8 cellular contexts compared by ENCODE assay signal in genomic region chr1:212284744-212285684, GRCh38. TPM values are rescaled to one million over a fixed set of nuclear protein-coding genes. Genes with fewer than 3 reads are reported as not detected.
A peak's percentile ranks its signal among the peaks of the same experiment; 100 is the strongest.
DNase-seq lines count a peak whose midpoint lies in the region; ATAC-seq and TF ChIP-seq lines count a peak whose summit lies in the region.

PPP2R5A (plus strand) TSS chr1:212285410; CDS start chr1:212286111, 701 bp downstream.

- peak within 1 kb of the TSS; percentile 77 for H3K27ac ChIP-seq in AG04450 (ENCODE audit: low read depth, low read length)
- peak within 1 kb of the TSS; percentile 95 for H3K27ac ChIP-seq in caudate nucleus (ENCODE audit: low read depth, low read length)
- H3K27ac ChIP-seq in spleen: peak within 1 kb of the TSS; percentile 98 to 100 (median 100)

- H3K9me3 Mint-ChIP-seq in WTC11: no peaks in the 10 kb centered on the region
- no peaks in the 10 kb centered on the region for H3K9me3 Mint-ChIP-seq in immature natural killer cell

- H3K36me3 Mint-ChIP-seq in WTC11 (no peaks in the 10 kb centered on the region), immature natural killer cell (no peaks in the 10 kb centered on the region)

- WGBS in spleen, 5 donors: 0 to 1% (median 0%) methylated on average over 35 to 92 of the region's 92 CpGs

- intact Hi-C loops in spleen (cut with DNase I; ENCODE audit: low total_unique reads): no loop called here

- H3K9me3 ChIP-seq in AG04450 (ENCODE audit: control insufficient read depth, insufficient read depth, low read length) (peaks cover 2% of the 10 kb centered on the region; the same call in 1 of the 2 replicates), spleen (no peaks in the 10 kb centered on the region)

- H3K27me3 Mint-ChIP-seq in WTC11 (ENCODE audit: low read depth): no peaks in the 10 kb centered on the region
- peaks cover 10 to 23% (median 13%) of the 10 kb centered on the region in 3 donors for H3K27me3 Mint-ChIP-seq in immature natural killer cell (ENCODE audit: low read depth in 3 of 3)

- H3K27ac Mint-ChIP-seq in WTC11: peak within 1 kb of the TSS; percentile 99
- H3K27ac Mint-ChIP-seq in immature natural killer cell: peak within 1 kb of the TSS; percentile 97 to 100 (median 98)

- ATAC-seq in GM18873 (IDR thresholded peaks at IDR 0.05; ENCODE audit: low FRiP score, unreplicated experiment) (peak; percentile 87), HG03159 (IDR thresholded peaks at IDR 0.05; ENCODE audit: unreplicated experiment) (peak; percentile 92), WTC11 (peak; percentile 93)

- no peaks in the 10 kb centered on the region for H3K36me3 ChIP-seq in spleen

- H3K4me3 Mint-ChIP-seq in WTC11 (peak within 1 kb of the TSS; percentile 98), immature natural killer cell (peak within 1 kb of the TSS; percentile 98 to 99 (median 99))

- POLR2A ChIA-PET in AG04450 (lab: Yijun Ruan, JAX) (interaction anchor here (0.8 kb wide), 1 partner anchor 214 kb away, joined by 3 read pairs; no protein-coding TSS in a partner anchor), WTC11 (lab: Charles Lee) (interaction anchor here (0.6 to 1.4 kb wide), 5 partner anchors 29 to 250 kb away, joined by 3 to 7 read pairs (median 5); partner anchors contain the start of genes DTL and INTS7)

- no peaks in the 10 kb centered on the region for H3K27me3 ChIP-seq in AG04450 (ENCODE audit: control insufficient read depth, insufficient read depth, low read length)
- H3K27me3 ChIP-seq in spleen (replicated peaks in 1 of 7): no peaks in the 10 kb centered on the region

- peak; percentile 84 to 99 (median 98) for TF ChIP-seq POLR2A in spleen (IDR thresholded peaks at IDR 0.05)

- TF ChIP-seq CTCF in AG04450 (IDR thresholded peaks at IDR 0.05; ENCODE audit: low read depth, low read length) (peak; percentile 23; the same call in 1 of the 2 replicates), WTC11 (IDR thresholded peaks at IDR 0.05) (no peak), spleen (IDR thresholded peaks at IDR 0.05 in 8 of 11, conservative IDR thresholded peaks at IDR 0.05 in 3 of 11) (peak in 8 of 11 experiments; percentile 9 to 53 (median 42))

- H3K4me3 ChIP-seq in AG04450 (ENCODE audit: low read depth, low read length): peak within 1 kb of the TSS; percentile 92
- peak within 1 kb of the TSS; percentile 64 to 94 (median 80) for H3K4me3 ChIP-seq in spleen

- CTCF ChIA-PET in AG04450 (lab: Charles Lee) (interaction anchor here (1.4 to 3.4 kb wide), 3 partner anchors 214 to 249 kb away, joined by 4 to 46 read pairs (median 6); partner anchors contain the start of genes DTL and INTS7), WTC11 (lab: Charles Lee) (interaction anchor here (0.6 to 1.6 kb wide), 19 partner anchors 9 to 770 kb away, joined by 3 to 20 read pairs (median 4); partner anchors contain the start of genes DTL and INTS7)

- peaks cover 36% of the 10 kb centered on the region for H3K4me1 Mint-ChIP-seq in WTC11
- peaks cover 41 to 52% of the 10 kb centered on the region in 2 donors for H3K4me1 Mint-ChIP-seq in immature natural killer cell

- peaks cover 12 to 50% (median 42%) of the 10 kb centered on the region in 6 donors for H3K4me1 ChIP-seq in spleen

- DNase-seq in AG04450 (ENCODE audit: low read depth, low spot score) (peak; percentile 99), NCI-H2227 treated with DMSO at 0.1 percent for 48 hours (lab: John Stamatoyannopoulos, UW) (peak; percentile 98), WTC11 (ENCODE audit: low spot score) (peak; percentile 99), caudate nucleus (lab: John Stamatoyannopoulos, UW) (peak; percentile 80 to 100 (median 99)), immature natural killer cell (peak; percentile 99), spleen (peak; percentile 100)

TF ChIP-seq in WTC11, 78 proteins besides CTCF, POLR2A, EP300 and RAD21 (continues in another document):
- TF ChIP-seq, protein P1, sequence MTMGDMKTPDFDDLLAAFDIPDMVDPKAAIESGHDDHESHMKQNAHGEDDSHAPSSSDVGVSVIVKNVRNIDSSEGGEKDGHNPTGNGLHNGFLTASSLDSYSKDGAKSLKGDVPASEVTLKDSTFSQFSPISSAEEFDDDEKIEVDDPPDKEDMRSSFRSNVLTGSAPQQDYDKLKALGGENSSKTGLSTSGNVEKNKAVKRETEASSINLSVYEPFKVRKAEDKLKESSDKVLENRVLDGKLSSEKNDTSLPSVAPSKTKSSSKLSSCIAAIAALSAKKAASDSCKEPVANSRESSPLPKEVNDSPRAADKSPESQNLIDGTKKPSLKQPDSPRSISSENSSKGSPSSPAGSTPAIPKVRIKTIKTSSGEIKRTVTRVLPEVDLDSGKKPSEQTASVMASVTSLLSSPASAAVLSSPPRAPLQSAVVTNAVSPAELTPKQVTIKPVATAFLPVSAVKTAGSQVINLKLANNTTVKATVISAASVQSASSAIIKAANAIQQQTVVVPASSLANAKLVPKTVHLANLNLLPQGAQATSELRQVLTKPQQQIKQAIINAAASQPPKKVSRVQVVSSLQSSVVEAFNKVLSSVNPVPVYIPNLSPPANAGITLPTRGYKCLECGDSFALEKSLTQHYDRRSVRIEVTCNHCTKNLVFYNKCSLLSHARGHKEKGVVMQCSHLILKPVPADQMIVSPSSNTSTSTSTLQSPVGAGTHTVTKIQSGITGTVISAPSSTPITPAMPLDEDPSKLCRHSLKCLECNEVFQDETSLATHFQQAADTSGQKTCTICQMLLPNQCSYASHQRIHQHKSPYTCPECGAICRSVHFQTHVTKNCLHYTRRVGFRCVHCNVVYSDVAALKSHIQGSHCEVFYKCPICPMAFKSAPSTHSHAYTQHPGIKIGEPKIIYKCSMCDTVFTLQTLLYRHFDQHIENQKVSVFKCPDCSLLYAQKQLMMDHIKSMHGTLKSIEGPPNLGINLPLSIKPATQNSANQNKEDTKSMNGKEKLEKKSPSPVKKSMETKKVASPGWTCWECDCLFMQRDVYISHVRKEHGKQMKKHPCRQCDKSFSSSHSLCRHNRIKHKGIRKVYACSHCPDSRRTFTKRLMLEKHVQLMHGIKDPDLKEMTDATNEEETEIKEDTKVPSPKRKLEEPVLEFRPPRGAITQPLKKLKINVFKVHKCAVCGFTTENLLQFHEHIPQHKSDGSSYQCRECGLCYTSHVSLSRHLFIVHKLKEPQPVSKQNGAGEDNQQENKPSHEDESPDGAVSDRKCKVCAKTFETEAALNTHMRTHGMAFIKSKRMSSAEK (CRISPR knock-in tag; IDR thresholded peaks at IDR 0.05; ENCODE audit: borderline replicate concordance): no peak
- TF ChIP-seq, protein P2, sequence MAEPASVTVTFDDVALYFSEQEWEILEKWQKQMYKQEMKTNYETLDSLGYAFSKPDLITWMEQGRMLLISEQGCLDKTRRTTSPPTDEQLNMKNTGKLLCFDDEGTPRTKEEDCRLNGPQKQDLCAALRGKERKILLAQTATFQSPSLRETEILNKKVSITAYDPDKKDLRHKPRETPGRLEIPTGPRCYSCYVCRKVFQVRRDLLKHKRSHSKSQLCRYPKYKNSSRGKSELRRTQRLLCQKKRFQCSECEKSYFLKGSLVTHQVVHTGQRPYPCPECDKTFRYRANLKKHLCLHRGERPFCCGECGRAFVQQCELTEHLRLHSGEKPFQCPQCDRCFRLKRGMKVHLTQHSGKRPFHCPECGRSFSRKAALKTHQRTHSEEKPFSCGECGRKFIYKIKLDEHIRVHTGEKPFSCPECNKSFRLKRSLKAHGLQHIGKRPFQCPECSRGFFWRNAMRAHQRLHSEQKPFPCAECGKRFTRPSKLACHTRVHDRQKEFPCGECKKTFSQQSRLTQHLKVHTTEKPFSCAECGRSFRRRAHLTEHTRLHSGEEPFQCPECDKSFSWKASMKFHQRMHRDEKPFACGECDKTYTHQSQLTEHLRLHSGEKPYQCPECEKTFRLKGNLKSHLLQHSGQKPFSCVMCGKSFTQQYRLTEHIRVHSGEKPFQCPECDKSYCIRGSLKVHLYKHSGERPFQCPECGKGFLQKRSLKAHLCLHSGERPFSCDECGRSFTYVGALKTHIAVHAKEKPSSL (CRISPR knock-in tag; conservative IDR thresholded peaks at IDR 0.05): no peak
- TF ChIP-seq ELF4 (CRISPR knock-in tag; IDR thresholded peaks at IDR 0.05; ENCODE audit: low read depth) (0 out of 2 replicates have a peak, but pooled peaks have one; percentile 41), SP1 (CRISPR knock-in tag; conservative IDR thresholded peaks at IDR 0.05) (peak; percentile 69), ETV6 (CRISPR knock-in tag; IDR thresholded peaks at IDR 0.05) (peak; percentile 73), NFYB (CRISPR knock-in tag; conservative IDR thresholded peaks at IDR 0.05; ENCODE audit: low read depth) (peak; percentile 95), SMAD4 (CRISPR knock-in tag; IDR thresholded peaks at IDR 0.05) (no peak)
- TF ChIP-seq, protein P3, sequence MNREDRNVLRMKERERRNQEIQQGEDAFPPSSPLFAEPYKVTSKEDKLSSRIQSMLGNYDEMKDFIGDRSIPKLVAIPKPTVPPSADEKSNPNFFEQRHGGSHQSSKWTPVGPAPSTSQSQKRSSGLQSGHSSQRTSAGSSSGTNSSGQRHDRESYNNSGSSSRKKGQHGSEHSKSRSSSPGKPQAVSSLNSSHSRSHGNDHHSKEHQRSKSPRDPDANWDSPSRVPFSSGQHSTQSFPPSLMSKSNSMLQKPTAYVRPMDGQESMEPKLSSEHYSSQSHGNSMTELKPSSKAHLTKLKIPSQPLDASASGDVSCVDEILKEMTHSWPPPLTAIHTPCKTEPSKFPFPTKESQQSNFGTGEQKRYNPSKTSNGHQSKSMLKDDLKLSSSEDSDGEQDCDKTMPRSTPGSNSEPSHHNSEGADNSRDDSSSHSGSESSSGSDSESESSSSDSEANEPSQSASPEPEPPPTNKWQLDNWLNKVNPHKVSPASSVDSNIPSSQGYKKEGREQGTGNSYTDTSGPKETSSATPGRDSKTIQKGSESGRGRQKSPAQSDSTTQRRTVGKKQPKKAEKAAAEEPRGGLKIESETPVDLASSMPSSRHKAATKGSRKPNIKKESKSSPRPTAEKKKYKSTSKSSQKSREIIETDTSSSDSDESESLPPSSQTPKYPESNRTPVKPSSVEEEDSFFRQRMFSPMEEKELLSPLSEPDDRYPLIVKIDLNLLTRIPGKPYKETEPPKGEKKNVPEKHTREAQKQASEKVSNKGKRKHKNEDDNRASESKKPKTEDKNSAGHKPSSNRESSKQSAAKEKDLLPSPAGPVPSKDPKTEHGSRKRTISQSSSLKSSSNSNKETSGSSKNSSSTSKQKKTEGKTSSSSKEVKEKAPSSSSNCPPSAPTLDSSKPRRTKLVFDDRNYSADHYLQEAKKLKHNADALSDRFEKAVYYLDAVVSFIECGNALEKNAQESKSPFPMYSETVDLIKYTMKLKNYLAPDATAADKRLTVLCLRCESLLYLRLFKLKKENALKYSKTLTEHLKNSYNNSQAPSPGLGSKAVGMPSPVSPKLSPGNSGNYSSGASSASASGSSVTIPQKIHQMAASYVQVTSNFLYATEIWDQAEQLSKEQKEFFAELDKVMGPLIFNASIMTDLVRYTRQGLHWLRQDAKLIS (CRISPR knock-in tag; IDR thresholded peaks at IDR 0.05; ENCODE audit: borderline replicate concordance): peak; percentile 88; the same call in 1 of the 2 replicates

RNA-seq across cellular contexts. Expression of gene PPP2R5A, which starts in this region (rescaled TPM):
- polyA plus RNA-seq in AG04450 (2011; rRNA removed) (23.0 and 31.5 TPM in 2 replicates), immature natural killer cell (10 to 100 TPM; 57.0 to 87.2 (median 64.6) TPM), spleen (10 to 100 TPM; 34.9 to 56.0 (median 37.3) TPM)
- polyA minus RNA-seq in AG04450 (2011; rRNA and poly(A)+ RNA removed): 5.3 and 9.6 TPM in 2 replicates
- total RNA-seq in WTC11 (2021) (32.0 to 35.9 TPM (median 32.1 TPM) in 3 replicates), spleen (10 to 100 TPM; 48.3 to 82.5 (median 72.4) TPM)

Comparison
In these comparisons a context has a peak if more than half of its experiments do, and no peak if none do; other contexts are left out.
1. Peak in every context shown above with its lines: DNase-seq, ATAC-seq, H3K4me3 ChIP-seq and H3K27ac ChIP-seq.